Comparison of ENCODE assay signal across 9 cellular contexts in genomic region chr15:65981837-65982696, GRCh38.
A peak's percentile ranks its signal among the peaks of the same experiment; 100 is the strongest.
DNase-seq lines count a peak whose midpoint lies in the region; ATAC-seq and TF ChIP-seq lines count a peak whose summit lies in the region.
"Had no signal": no experiment of that assay in that cellular context is flagged by ENCODE, and none has a peak within 500 bp of the region (broad histone marks: within the 10 kb centered on the region; RNA-seq: fewer than 3 reads in every experiment).

No MANE protein-coding gene starts in this region.

- ATAC-seq in HG03432 (IDR thresholded peaks at IDR 0.05; ENCODE audit: unreplicated experiment): peak; percentile 72
- peak; percentile 92 for ATAC-seq in naive B cell (ENCODE audit: low read depth in 2 of 2)
- no peak for ATAC-seq in HG03378 (IDR thresholded peaks at IDR 0.05; ENCODE audit: unreplicated experiment)
- ATAC-seq in HG03135 (IDR thresholded peaks at IDR 0.05; ENCODE audit: unreplicated experiment): no peak

- no peaks in the 10 kb centered on the region for H3K36me3 Mint-ChIP-seq in naive B cell

- H3K4me1 Mint-ChIP-seq in naive B cell: peaks cover 7 to 24% (median 15%) of the 10 kb centered on the region in 3 donors

- TF ChIP-seq CTCF in GM12873 (IDR thresholded peaks at IDR 0.05; ENCODE audit: insufficient read depth, low read depth, low read length, missing control alignments): peak; percentile 68

- H3K4me3 Mint-ChIP-seq in naive B cell: peak overlapping the region; percentile 36 to 89 (median 80)

- no peak overlapping the region for H3K27ac ChIP-seq in caudate nucleus (ENCODE audit: low read depth, low read length)
- H3K27ac ChIP-seq: skin epidermis had no signal

- DNase-seq in T-helper 22 cell (ENCODE audit: low read depth) (peak; percentile 38), caudate nucleus (lab: John Stamatoyannopoulos, UW) (peak in 51 of 61 donors; percentile 7 to 85 (median 49)), naive B cell (peak; percentile 61)
- peak; percentile 51 for DNase-seq in stimulated activated naive CD4-positive, alpha-beta T cell treated with Interleukin-2 at 50 U/mL for 16 hours (lab: John Stamatoyannopoulos, UW)

- H3K27ac Mint-ChIP-seq in naive B cell: peak overlapping the region in 1 of 6 donors; percentile 43

- no peaks in the 10 kb centered on the region for H3K9me3 Mint-ChIP-seq in naive B cell

- peaks cover 12 to 28% (median 17%) of the 10 kb centered on the region in 3 donors for H3K27me3 Mint-ChIP-seq in naive B cell

Comparison
In these comparisons a context has a peak if more than half of its experiments do, and no peak if none do; other contexts are left out.
1. ATAC-seq: peak in HG03432 (single experiment) and naive B cell (2 of 2); none in HG03378 (single experiment) and HG03135 (single experiment).
2. Peak in every context shown above with its lines, with median percentiles within 50 percentile points of each other: DNase-seq.